Comparison of ENCODE assay signal across 20 cellular contexts in the genomic region with DNA sequence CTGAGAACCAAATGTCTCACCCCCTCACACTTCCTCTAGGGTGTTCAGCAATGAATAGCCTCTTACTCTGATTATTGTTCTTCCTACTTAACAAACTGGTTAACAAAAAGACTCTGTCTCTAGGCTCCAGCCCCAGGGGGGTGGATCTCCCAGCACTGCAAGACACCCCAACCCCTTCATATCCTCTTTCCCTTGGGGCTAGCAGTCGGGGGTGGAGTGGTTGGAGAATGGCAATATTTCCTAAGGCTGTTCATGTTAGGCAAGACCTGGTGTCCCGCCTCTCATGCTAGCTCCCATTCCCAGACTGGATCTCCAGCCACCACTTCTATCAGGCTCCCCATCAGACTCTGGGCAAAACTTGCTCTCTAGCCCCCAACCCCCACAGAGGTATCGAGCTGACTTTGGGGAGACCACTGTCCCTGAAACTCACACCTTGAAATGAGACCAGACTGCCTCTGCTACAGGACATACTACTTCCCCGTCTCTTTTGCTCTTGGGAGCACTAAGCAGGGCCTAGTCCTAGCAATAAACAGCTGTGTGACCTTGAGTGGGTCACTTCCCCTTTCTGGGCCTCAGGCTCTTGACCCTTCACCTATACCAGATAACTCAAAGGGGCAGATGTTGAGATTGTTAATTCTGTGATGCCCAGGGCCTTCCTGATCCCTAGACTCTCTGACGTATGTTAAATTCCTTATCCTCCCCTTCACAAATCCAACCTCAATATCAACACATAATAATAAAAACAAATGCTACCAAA. TPM values are rescaled to one million over a fixed set of nuclear protein-coding genes. Genes with fewer than 3 reads are reported as not detected.
A peak's percentile ranks its signal among the peaks of the same experiment; 100 is the strongest.
DNase-seq lines count a peak whose midpoint lies in the region; ATAC-seq, FAIRE-seq and TF ChIP-seq lines count a peak whose summit lies in the region.
"Had no signal": no experiment of that assay in that cellular context is flagged by ENCODE, and none has a peak within 500 bp of the region (broad histone marks: within the 10 kb centered on the region; RNA-seq: fewer than 3 reads in every experiment).

No MANE protein-coding gene starts in this region.

- DNase-seq in CD4-positive, CD25-positive, alpha-beta regulatory T cell, result no peak
- DNase-seq in GM12865 (ENCODE audit: low read depth), result peak; percentile 51
- DNase-seq in T-cell, result no peak
- DNase-seq in memory B cell (ENCODE audit: low spot score in 2 of 2), result no peak
- no peak for DNase-seq in small intestine
- no peak for DNase-seq in activated CD4-positive, alpha-beta T cell treated with anti-CD3 and anti-CD28 coated beads, Interleukin-2, amount 50 U/mL, for 4 hours
- DNase-seq in activated CD4-positive, alpha-beta T cell treated with anti-CD3 and anti-CD28 coated beads for 48 hours, result no peak
- DNase-seq in NCI-H146 (lab: John Stamatoyannopoulos, UW), result no peak
- DNase-seq: activated CD4-positive, alpha-beta T cell treated with anti-CD3 and anti-CD28 coated beads, Interleukin-2, amount 50 U/mL, for 48 hours; activated effector memory CD4-positive, alpha-beta T cell treated with anti-CD3 and anti-CD28 coated beads, Interleukin-2, amount 50 U/mL, for 16 hours; effector CD4-positive, alpha-beta T cell; hippocampal formation; KBM-7; NCI-H1694 treated with DMSO at 0.1 percent for 48 hours; NCI-H524 treated with DMSO at 0.1 percent for 48 hours; Peyer's patch; psoas muscle had no signal

- no peak for FAIRE-seq in small intestine (lab: Jason Lieb, UNC)
- FAIRE-seq: bronchial epithelial cell, G401.6 had no signal

- no peak for ATAC-seq in CD4-positive, CD25-positive, alpha-beta regulatory T cell (ENCODE audit: low read depth in 2 of 2)
- ATAC-seq in T-cell (replicated peaks in 1 of 4) (no peak), memory B cell (ENCODE audit: low read depth) (no peak)
- ATAC-seq: psoas muscle had no signal

- peak overlapping the region; percentile 17 to 80 (median 66) for H3K4me3 Mint-ChIP-seq in CD4-positive, CD25-positive, alpha-beta regulatory T cell
- H3K4me3 Mint-ChIP-seq in T-cell (no peak overlapping the region), memory B cell (no peak overlapping the region)
- H3K4me3 Mint-ChIP-seq: T-helper 1 cell treated with Interleukin-12 subunit alpha and Interleukin-12 subunit beta and Interleukin-4 antibody, amounts not matched to agents 30 μg/mL and 1 μg/mL, for 36 hours had no signal

- peak overlapping the region; percentile 4 to 35 (median 15) for H3K27ac Mint-ChIP-seq in CD4-positive, CD25-positive, alpha-beta regulatory T cell
- peak overlapping the region; percentile 53 to 68 for H3K27ac Mint-ChIP-seq in T-cell
- H3K27ac Mint-ChIP-seq in memory B cell, result peak overlapping the region; percentile 11
- H3K27ac Mint-ChIP-seq: T-helper 1 cell treated with Interleukin-12 subunit alpha and Interleukin-12 subunit beta and Interleukin-4 antibody, amounts not matched to agents 30 μg/mL and 1 μg/mL, for 36 hours had no signal

- no peak for TF ChIP-seq CTCF in GM12865 (IDR thresholded peaks at IDR 0.05; ENCODE audit: insufficient read depth, low read depth, low read length, missing control alignments)

- no peaks in the 10 kb centered on the region for H3K36me3 ChIP-seq in CD4-positive, CD25-positive, alpha-beta regulatory T cell (ENCODE audit: control insufficient read depth, insufficient read depth, low read length)
- no peaks in the 10 kb centered on the region for H3K36me3 ChIP-seq in small intestine (ENCODE audit: control insufficient read depth in 2 of 2, insufficient read depth in 2 of 2, low read length in 2 of 2)
- H3K36me3 ChIP-seq: Peyer's patch had no signal

- H3K4me1 ChIP-seq in CD4-positive, CD25-positive, alpha-beta regulatory T cell (ENCODE audit: control insufficient read depth, insufficient read depth, low read length, poor library complexity, severe bottlenecking), result peaks cover 38% of the 10 kb centered on the region
- peaks cover 0 to 4% of the 10 kb centered on the region in 2 donors for H3K4me1 ChIP-seq in small intestine (ENCODE audit: control insufficient read depth in 2 of 2, insufficient read depth in 1 of 2, low read depth in 1 of 2, low read length in 1 of 2)

- CTCF ChIA-PET in T-cell (lab: Charles Lee), result no interaction called here

- no peaks in the 10 kb centered on the region for H3K27me3 Mint-ChIP-seq in CD4-positive, CD25-positive, alpha-beta regulatory T cell
- no peaks in the 10 kb centered on the region for H3K27me3 Mint-ChIP-seq in T-cell
- no peaks in the 10 kb centered on the region for H3K27me3 Mint-ChIP-seq in memory B cell

- no peak overlapping the region for H3K4me3 ChIP-seq in CD4-positive, CD25-positive, alpha-beta regulatory T cell (ENCODE audit: low read depth, low read length)
- H3K4me3 ChIP-seq in GM12865 (ENCODE audit: low read depth, low read length) (no peak overlapping the region), small intestine (ENCODE audit: low read depth in 1 of 2, low read length in 2 of 2) (no peak overlapping the region)
- H3K4me3 ChIP-seq: Peyer's patch, psoas muscle had no signal

- no peaks in the 10 kb centered on the region for H3K9me3 ChIP-seq in CD4-positive, CD25-positive, alpha-beta regulatory T cell (ENCODE audit: control insufficient read depth in 2 of 2, low read length in 2 of 2)
- no peaks in the 10 kb centered on the region for H3K9me3 ChIP-seq in small intestine (ENCODE audit: control insufficient read depth, low read depth)
- H3K9me3 ChIP-seq: Peyer's patch, psoas muscle had no signal

- H3K9me3 Mint-ChIP-seq in CD4-positive, CD25-positive, alpha-beta regulatory T cell, result no peaks in the 10 kb centered on the region
- H3K9me3 Mint-ChIP-seq in T-cell (no peaks in the 10 kb centered on the region), memory B cell (no peaks in the 10 kb centered on the region)
- H3K9me3 Mint-ChIP-seq: T-helper 1 cell treated with Interleukin-12 subunit alpha and Interleukin-12 subunit beta and Interleukin-4 antibody, amounts not matched to agents 30 μg/mL and 1 μg/mL, for 36 hours had no signal

- peaks cover 12 to 73% (median 38%) of the 10 kb centered on the region in 4 donors for H3K4me1 Mint-ChIP-seq in CD4-positive, CD25-positive, alpha-beta regulatory T cell
- H3K4me1 Mint-ChIP-seq in T-cell (peaks cover 47 to 60% (median 59%) of the 10 kb centered on the region in 3 donors), memory B cell (peaks cover 38% of the 10 kb centered on the region)

- 77 to 93% (median 88%) methylated on average over 5 of the region's 5 CpGs for WGBS in small intestine, 3 donors

- POLR2A ChIA-PET in T-cell (lab: Charles Lee), result interaction anchor here in 1 of 2 donors (0.7 kb wide), 1 partner anchor 41 kb away, joined by 4 read pairs; no protein-coding TSS in a partner anchor

- no peak overlapping the region for H3K27ac ChIP-seq in CD4-positive, CD25-positive, alpha-beta regulatory T cell (ENCODE audit: insufficient read depth, low read length, poor library complexity, severe bottlenecking)
- H3K27ac ChIP-seq in small intestine (ENCODE audit: low read depth in 1 of 2, low read length in 1 of 2), result no peak overlapping the region
- H3K27ac ChIP-seq: Peyer's patch, psoas muscle had no signal

- H3K27me3 ChIP-seq in CD4-positive, CD25-positive, alpha-beta regulatory T cell (ENCODE audit: control insufficient read depth, insufficient read depth, low read length), result no peaks in the 10 kb centered on the region
- H3K27me3 ChIP-seq in small intestine (ENCODE audit: control insufficient read depth in 2 of 2, insufficient read depth in 2 of 2, low read length in 2 of 2), result no peaks in the 10 kb centered on the region
- H3K27me3 ChIP-seq: Peyer's patch had no signal

- peaks cover 11% of the 10 kb centered on the region for H3K36me3 Mint-ChIP-seq in CD4-positive, CD25-positive, alpha-beta regulatory T cell
- H3K36me3 Mint-ChIP-seq in T-cell, result no peaks in the 10 kb centered on the region
- peaks cover 2% of the 10 kb centered on the region for H3K36me3 Mint-ChIP-seq in memory B cell

RNA-seq across cellular contexts. Expression of gene SLC25A35, which starts 2.4 kb away (rescaled TPM):
- 13.7 TPM for total RNA-seq in CD4-positive, CD25-positive, alpha-beta regulatory T cell
- polyA plus RNA-seq in CD4-positive, CD25-positive, alpha-beta regulatory T cell, result 1 to 10 TPM in 3 of 4 donors, under 1 TPM in 1; 0.64 to 2.7 (median 1.7) TPM
- 10 to 100 TPM in 1 of 5 donors, 1 to 10 TPM in 4; 6.6 to 10.0 (median 8.0) TPM for total RNA-seq in T-cell
- polyA plus RNA-seq in small intestine, result 1 to 10 TPM; 2.2 to 4.9 (median 2.7) TPM

RNA-seq across cellular contexts. Expression of gene RANGRF, which starts 4.3 kb away (rescaled TPM):
- 40.0 TPM for total RNA-seq in CD4-positive, CD25-positive, alpha-beta regulatory T cell
- 100 to 1,000 TPM in 2 of 4 donors, 10 to 100 TPM in 2; 87.6 to 131 (median 99.0) TPM for polyA plus RNA-seq in CD4-positive, CD25-positive, alpha-beta regulatory T cell
- total RNA-seq in T-cell, result 10 to 100 TPM; 29.0 to 41.8 (median 40.9) TPM
- 10 to 100 TPM; 15.0 to 40.4 (median 27.0) TPM for polyA plus RNA-seq in small intestine

RNA-seq across cellular contexts. Expression of gene ARHGEF15, which starts 17.2 kb away (rescaled TPM):
- total RNA-seq in CD4-positive, CD25-positive, alpha-beta regulatory T cell, result not detected
- not detected for polyA plus RNA-seq in CD4-positive, CD25-positive, alpha-beta regulatory T cell
- total RNA-seq in T-cell, result under 1 TPM in 1 of 5 donors, not detected in 4; 0.26 TPM
- polyA plus RNA-seq in small intestine, result 10 to 100 TPM in 1 of 3 donors, 1 to 10 TPM in 1, under 1 TPM in 1; 0.22 to 13.6 (median 1.4) TPM
- total RNA-seq: bronchial epithelial cell had no signal

RNA-seq across cellular contexts. Expression of gene PFAS, which starts 43.7 kb away (rescaled TPM):
- 13.9 TPM for total RNA-seq in CD4-positive, CD25-positive, alpha-beta regulatory T cell
- 10 to 100 TPM in 3 of 4 donors, 1 to 10 TPM in 1; 7.4 to 12.7 (median 11.2) TPM for polyA plus RNA-seq in CD4-positive, CD25-positive, alpha-beta regulatory T cell
- 10 to 100 TPM; 31.5 to 52.4 (median 37.8) TPM for total RNA-seq in T-cell
- 10 to 100 TPM in 2 of 3 donors, 1 to 10 TPM in 1; 6.9 to 16.9 (median 10.3) TPM for polyA plus RNA-seq in small intestine

RNA-seq across cellular contexts. Expression of gene CTC1, which starts 45.0 kb away (rescaled TPM):
- 265 TPM for total RNA-seq in CD4-positive, CD25-positive, alpha-beta regulatory T cell
- 10 to 100 TPM; 20.2 to 32.4 (median 24.1) TPM for polyA plus RNA-seq in CD4-positive, CD25-positive, alpha-beta regulatory T cell
- 100 to 1,000 TPM; 230 to 309 (median 269) TPM for total RNA-seq in T-cell
- polyA plus RNA-seq in small intestine, result 10 to 100 TPM; 10.1 to 16.8 (median 16.2) TPM

Comparison
In these comparisons a context has a peak if more than half of its experiments do, and no peak if none do; other contexts are left out.
1. H3K4me3 Mint-ChIP-seq: peak in CD4-positive, CD25-positive, alpha-beta regulatory T cell (4 of 4); none in T-cell (0 of 3) and memory B cell (single experiment).
2. Peak in every context shown above with its lines, with median percentiles within 50 percentile points of each other: H3K27ac Mint-ChIP-seq.